In genomic region chr7:1883031-1883761, GRCh38 we compare ENCODE assay signal across 10 cellular contexts.
DNase-seq lines count a peak whose midpoint lies in the region; ATAC-seq, FAIRE-seq and TF ChIP-seq lines count a peak whose summit lies in the region.
"Had no signal": no experiment of that assay in that cellular context is flagged by ENCODE, and none has a peak within 500 bp of the region (broad histone marks: within the 10 kb centered on the region; RNA-seq: fewer than 3 reads in every experiment).

No MANE protein-coding gene starts in this region.

- H3K27ac ChIP-seq in A549 (peak overlapping the region in 1 of 2 experiments; percentile 73; a peak in 3 of 6 replicates), gastroesophageal sphincter (no peak overlapping the region)

- TF ChIP-seq POLR2A in A549 (IDR thresholded peaks at IDR 0.05; ENCODE audit: low read length) (no peak), gastroesophageal sphincter (IDR thresholded peaks at IDR 0.05) (no peak)

- H3K4me1 ChIP-seq in A549 (peaks cover 15% of the 10 kb centered on the region), gastroesophageal sphincter (no peaks in the 10 kb centered on the region)

- peaks cover 0 to 32% of the 10 kb centered on the region in 2 donors for H3K36me3 ChIP-seq in gastroesophageal sphincter

- ATAC-seq in A549 (peak; percentile 73 to 86), SK-N-SH treated with all-trans-retinoic acid at 6 μM for 48 hours (peak; percentile 94), gastroesophageal sphincter (no peak), HG02885 (IDR thresholded peaks at IDR 0.05; ENCODE audit: poor library complexity, unreplicated experiment) (no peak)
- ATAC-seq: activated naive CD8-positive, alpha-beta T cell treated with anti-CD3 and anti-CD28 coated beads, Interleukin-2, amount 50 U/mL, for 24 hours had no signal

- TF ChIP-seq RAD21 in A549 (conservative IDR thresholded peaks at IDR 0.05 in 1 of 2, IDR thresholded peaks at IDR 0.05 in 1 of 2) = no peak

- peak; percentile 49 to 82 for DNase-seq in A549 (ENCODE audit: low read depth in 1 of 2, low spot score in 1 of 2)
- peak; percentile 77 for DNase-seq in H4 (ENCODE audit: low spot score)
- peak; percentile 64 for DNase-seq in fibroblast of the aortic adventitia (ENCODE audit: low read depth)
- DNase-seq in NCI-H526 (lab: John Stamatoyannopoulos, UW) = no peak
- no peak for DNase-seq in RPMI8226
- DNase-seq: activated naive CD8-positive, alpha-beta T cell treated with anti-CD3 and anti-CD28 coated beads, Interleukin-2, amount 50 U/mL, for 24 hours had no signal

- H3K27me3 ChIP-seq in gastroesophageal sphincter = no peaks in the 10 kb centered on the region

- no peak for FAIRE-seq in A549 (lab: Jason Lieb, UNC)
- FAIRE-seq: G401.6 had no signal

- CTCF ChIA-PET in A549 (lab: Yijun Ruan, JAX) = interaction anchor here (0.6 to 1.1 kb wide), 2 partner anchors 9 to 12 kb away, joined by 3 read pairs; no protein-coding TSS in a partner anchor

- no peak for TF ChIP-seq CTCF in A549 (IDR thresholded peaks at IDR 0.05)
- TF ChIP-seq CTCF in fibroblast of the aortic adventitia (IDR thresholded peaks at IDR 0.05; ENCODE audit: insufficient read depth, low read length) = no peak
- TF ChIP-seq CTCF in gastroesophageal sphincter (IDR thresholded peaks at IDR 0.05) = no peak

- H3K4me2 ChIP-seq in A549 = peak overlapping the region; percentile 51

- POLR2A ChIA-PET in A549 (lab: Yijun Ruan, JAX) = interaction anchor here (0.8 kb wide), 1 partner anchor 124 kb away, joined by 3 read pairs; no protein-coding TSS in a partner anchor

- H3K4me3 ChIP-seq in A549 = no peak overlapping the region
- H3K4me3 ChIP-seq in fibroblast of the aortic adventitia (ENCODE audit: low read depth, low read length) = no peak overlapping the region
- H3K4me3 ChIP-seq in gastroesophageal sphincter = no peak overlapping the region

- H3K9me3 ChIP-seq in A549 = peaks cover 3% of the 10 kb centered on the region; the same call in 1 of the 3 replicates
- peaks cover 0 to 9% (median 0%) of the 10 kb centered on the region in 3 donors for H3K9me3 ChIP-seq in gastroesophageal sphincter

- TF ChIP-seq EP300 in A549 (IDR thresholded peaks at IDR 0.05) = no peak
- no peak for TF ChIP-seq EP300 in gastroesophageal sphincter (IDR thresholded peaks at IDR 0.05)

- 63% methylated on average over 16 of the region's 18 CpGs for WGBS in A549 (ENCODE audit: missing lambda C conversion rate)
- WGBS in gastroesophageal sphincter (ENCODE audit: low coverage in 1 of 2), 2 donors = 36% methylated on average over 4 of the region's 18 CpGs; no CpG with 5 or more reads in 1 of the 2 donors

TF ChIP-seq in A549, 52 proteins besides CTCF, POLR2A, EP300 and RAD21:
- no peak for TF ChIP-seq RARB (CRISPR knock-in tag; IDR thresholded peaks at IDR 0.05)
- TF ChIP-seq FOSL2 (IDR thresholded peaks at IDR 0.05) = no peak
- TF ChIP-seq FOSL2 (CRISPR knock-in tag; IDR thresholded peaks at IDR 0.05) = peak; percentile 62; the same call in 1 of the 2 replicates
- TF ChIP-seq REST (IDR thresholded peaks at IDR 0.05) = peak; percentile 49; the same call in 1 of the 2 replicates
TF ChIP-seq in A549: peak in this region for 2.

TF ChIP-seq in SK-N-SH treated with all-trans-retinoic acid at 6 μM for 48 hours, 23 proteins besides CTCF, POLR2A, EP300 and RAD21:
- no peak for TF ChIP-seq PPARA (CRISPR knock-in tag; IDR thresholded peaks at IDR 0.05; ENCODE audit: borderline replicate concordance)
- TF ChIP-seq ZFP3 (CRISPR knock-in tag; IDR thresholded peaks at IDR 0.05) = peak; percentile 68; the same call in 1 of the 2 replicates
TF ChIP-seq in SK-N-SH treated with all-trans-retinoic acid at 6 μM for 48 hours: peak in this region for 1.

Comparison
In these comparisons a context has a peak if more than half of its experiments do, and no peak if none do; other contexts are left out.
1. ATAC-seq: peak in A549 (2 of 2) and SK-N-SH treated with all-trans-retinoic acid at 6 μM for 48 hours (single experiment); none in gastroesophageal sphincter (single experiment) and HG02885 (single experiment).
2. DNase-seq: peak in A549 (2 of 2), H4 (single experiment) and fibroblast of the aortic adventitia (single experiment); none in NCI-H526 (0 of 2) and RPMI8226 (single experiment).